ENCODE assay signal across 8 cellular contexts in genomic region chr4:87391783-87392054, GRCh38. TPM values are rescaled to one million over a fixed set of nuclear protein-coding genes. Genes with fewer than 3 reads are reported as not detected.
DNase-seq lines count a peak whose midpoint lies in the region; ATAC-seq and TF ChIP-seq lines count a peak whose summit lies in the region.

No MANE protein-coding gene starts in this region.

- H3K23ac ChIP-seq in mesenchymal stem cell (ENCODE audit: low read length in 2 of 2), result no peak overlapping the region

- H3K79me1 ChIP-seq in mesenchymal stem cell (replicated peaks; ENCODE audit: low read length, poor library complexity, severe bottlenecking), result peaks cover 18% of the 10 kb centered on the region

- in situ Hi-C loops in mammary epithelial cell (cut with MboI; ENCODE audit: low sequenced_read_pairs in 2 of 2), result no loop called here

- ATAC-seq in heart right ventricle (no peak), left ventricle myocardium superior (no peak), GM21529 (IDR thresholded peaks at IDR 0.05; ENCODE audit: unreplicated experiment) (no peak)

- H2BK15ac ChIP-seq in mesenchymal stem cell (ENCODE audit: low read depth, poor library complexity, severe bottlenecking), result no peak overlapping the region

- H3K9ac ChIP-seq in mammary epithelial cell (ENCODE audit: insufficient read depth, low read length), result peak overlapping the region; percentile 75
- H3K9ac ChIP-seq in mesenchymal stem cell (ENCODE audit: low read length), result peak overlapping the region; percentile 95

- H4K20me1 ChIP-seq in mammary epithelial cell (ENCODE audit: insufficient read depth, low read length), result no peaks in the 10 kb centered on the region

- peak overlapping the region; percentile 56 to 79 (median 68) for H3K4me3 ChIP-seq in heart right ventricle
- H3K4me3 ChIP-seq in mammary epithelial cell (replicated peaks in 1 of 3; ENCODE audit: insufficient read depth in 1 of 3, low read depth in 2 of 3, low read length in 3 of 3), result peak overlapping the region; percentile 68 to 76 (median 69)
- peak overlapping the region; percentile 56 to 87 for H3K4me3 ChIP-seq in mesenchymal stem cell (ENCODE audit: insufficient read depth in 1 of 2, low read depth in 1 of 2, low read length in 2 of 2)
- H3K4me3 ChIP-seq in urinary bladder (ENCODE audit: low read depth, low read length), result peak overlapping the region; percentile 81

- CTCF ChIA-PET in mammary epithelial cell (lab: Charles Lee; ENCODE audit: low non-redundant PET), result no interaction called here

- BruUV-seq in mammary epithelial cell (replicated peaks; lab: Mats Ljungman, UMichigan), result no TSS peak

- H4K8ac ChIP-seq in mesenchymal stem cell (ENCODE audit: low read length), result no peak overlapping the region

- peak overlapping the region; percentile 37 for H2BK5ac ChIP-seq in mesenchymal stem cell (ENCODE audit: low read depth, low read length, poor library complexity, severe bottlenecking)

- no peak overlapping the region for H3K4ac ChIP-seq in mesenchymal stem cell (ENCODE audit: low read depth in 1 of 2, low read length in 2 of 2)

- H4K91ac ChIP-seq in mesenchymal stem cell (ENCODE audit: low read length), result no peak overlapping the region

- no peak overlapping the region for H2BK120ac ChIP-seq in mesenchymal stem cell (ENCODE audit: low read depth, low read length)

- intact Hi-C loops in heart right ventricle (cut with DNase I) (loop anchor here in 2 of 10 donors (2.0 kb wide), 1 partner anchor 31 kb away; the partner anchor contains the start of gene NUDT9 (in 2 of the 2)), left ventricle myocardium superior (cut with micrococcal nuclease) (no loop called here), mammary epithelial cell (cut with micrococcal nuclease) (no loop called here)

- no peak overlapping the region for H3K14ac ChIP-seq in mesenchymal stem cell (ENCODE audit: low read length in 2 of 2)

- H3K27me3 ChIP-seq in heart right ventricle, result no peaks in the 10 kb centered on the region
- H3K27me3 ChIP-seq in mammary epithelial cell (ENCODE audit: insufficient read depth, low read length), result no peaks in the 10 kb centered on the region
- H3K27me3 ChIP-seq in mesenchymal stem cell (ENCODE audit: control insufficient read depth in 1 of 2, insufficient read depth in 1 of 2, low read length in 2 of 2), result no peaks in the 10 kb centered on the region

- peak overlapping the region; percentile 43 to 52 for H3K18ac ChIP-seq in mesenchymal stem cell (ENCODE audit: low read depth in 1 of 2, low read length in 2 of 2)

- DNase-seq in heart right ventricle (no peak), left ventricle myocardium superior (no peak), mammary epithelial cell (no peak), mesenchymal stem cell (no peak)
- no peak for DNase-seq in stimulated activated naive CD4-positive, alpha-beta T cell (lab: John Stamatoyannopoulos, UW)
- DNase-seq in stimulated activated naive CD4-positive, alpha-beta T cell treated with Interleukin-2 at 50 U/mL for 16 hours (lab: John Stamatoyannopoulos, UW), result no peak

- H3K36me3 ChIP-seq in heart right ventricle (peaks cover 0 to 7% (median 0%) of the 10 kb centered on the region in 9 donors), mammary epithelial cell (ENCODE audit: insufficient read depth, low read length) (no peaks in the 10 kb centered on the region), mesenchymal stem cell (ENCODE audit: control insufficient read depth in 1 of 2, insufficient read depth in 2 of 2, low read depth in 1 of 2, low read length in 2 of 2) (peaks cover 0 to 6% of the 10 kb centered on the region in 2 experiments), urinary bladder (ENCODE audit: insufficient read depth) (no peaks in the 10 kb centered on the region)

- 29 to 44% methylated on average over 6 of the region's 6 CpGs for WGBS in heart right ventricle, 2 donors
- 20% methylated on average over 6 of the region's 6 CpGs for WGBS in mammary epithelial cell (ENCODE audit: low coverage, missing lambda C conversion rate)
- 80% methylated on average over 3 of the region's 6 CpGs for WGBS in mesenchymal stem cell
- 43% methylated on average over 6 of the region's 6 CpGs for WGBS in urinary bladder

- dilution Hi-C loops in mammary epithelial cell (cut with HindIII; ENCODE audit: low sequenced_read_pairs), result no loop called here

- H3K4me1 ChIP-seq in heart right ventricle (peaks cover 0 to 35% (median 25%) of the 10 kb centered on the region in 9 donors), mammary epithelial cell (ENCODE audit: insufficient read depth, low read length) (peaks cover 16% of the 10 kb centered on the region), mesenchymal stem cell (ENCODE audit: control insufficient read depth, insufficient read depth, low read depth, low read length) (peaks cover 10% of the 10 kb centered on the region), urinary bladder (ENCODE audit: insufficient read depth) (peaks cover 3% of the 10 kb centered on the region)

- H3K9me3 ChIP-seq in heart right ventricle (peaks cover 0 to 12% (median 5%) of the 10 kb centered on the region in 11 donors), mammary epithelial cell (replicated peaks; ENCODE audit: insufficient read depth, low read length) (no peaks in the 10 kb centered on the region), mesenchymal stem cell (ENCODE audit: control insufficient read depth, low read length) (no peaks in the 10 kb centered on the region)

- peak overlapping the region; percentile 78 to 95 (median 89) for H3K27ac ChIP-seq in heart right ventricle
- H3K27ac ChIP-seq in mammary epithelial cell (ENCODE audit: insufficient read depth, low read depth, low read length), result peak overlapping the region; percentile 64
- peak overlapping the region; percentile 90 for H3K27ac ChIP-seq in mesenchymal stem cell (ENCODE audit: low read length, poor library complexity, severe bottlenecking)
- H3K27ac ChIP-seq in urinary bladder (ENCODE audit: low read depth), result peak overlapping the region; percentile 78

- H2AK5ac ChIP-seq in mesenchymal stem cell (ENCODE audit: low read length, severe bottlenecking), result no peak overlapping the region

- peak overlapping the region in 1 of 2 experiments; percentile 63 for H2BK12ac ChIP-seq in mesenchymal stem cell (ENCODE audit: low read length in 2 of 2)

- peaks cover 14% of the 10 kb centered on the region for H3K79me2 ChIP-seq in mammary epithelial cell (ENCODE audit: insufficient read depth, low read length)

- TF ChIP-seq CTCF in heart right ventricle (IDR thresholded peaks at IDR 0.05) (no peak), mammary epithelial cell (conservative IDR thresholded peaks at IDR 0.05 in 1 of 2, IDR thresholded peaks at IDR 0.05 in 1 of 2; ENCODE audit: extremely low read depth in 1 of 2, insufficient read depth in 1 of 2, low read depth in 1 of 2, low read length in 2 of 2) (no peak)

- H3K4me2 ChIP-seq in mammary epithelial cell (ENCODE audit: insufficient read depth, low read depth, low read length) (peak overlapping the region; percentile 61), mesenchymal stem cell (ENCODE audit: low read length, poor library complexity, severe bottlenecking) (peak overlapping the region; percentile 90)

- H2AFZ ChIP-seq in mammary epithelial cell (ENCODE audit: low read depth, low read length) (peak overlapping the region; percentile 87), mesenchymal stem cell (ENCODE audit: low read depth, low read length) (no peak overlapping the region)

RNA-seq across cellular contexts. Expression of gene HSD17B11, which starts 0.7 kb away (rescaled TPM):
- total RNA-seq in heart right ventricle (10 to 100 TPM in 6 of 10 donors, 1 to 10 TPM in 4; 4.6 to 24.1 (median 11.9) TPM), left ventricle myocardium superior (13.5 TPM), mammary epithelial cell (1 to 10 TPM; 3.8 to 4.2 TPM), urinary bladder (79.2 TPM)
- polyA plus RNA-seq in heart right ventricle (10 to 100 TPM; 24.1 to 25.4 TPM), mammary epithelial cell (4.4 TPM), urinary bladder (92.4 TPM)
- polyA minus RNA-seq in mammary epithelial cell, result 5.3 TPM
- 31.5 TPM for polyA plus RNA-seq in mesenchymal stem cell (2013, experiment 1 of 2)
- polyA plus RNA-seq in mesenchymal stem cell (2013, experiment 2 of 2), result 30.5 TPM

RNA-seq across cellular contexts. Expression of gene NUDT9, which starts 30.7 kb away (rescaled TPM):
- total RNA-seq in heart right ventricle (10 to 100 TPM; 24.1 to 33.0 (median 27.7) TPM), left ventricle myocardium superior (31.1 TPM), mammary epithelial cell (10 to 100 TPM; 11.0 to 20.4 TPM), urinary bladder (16.6 TPM)
- polyA plus RNA-seq in heart right ventricle (10 to 100 TPM; 48.4 to 56.0 TPM), mammary epithelial cell (16.8 TPM), urinary bladder (42.0 TPM)
- polyA minus RNA-seq in mammary epithelial cell, result 17.5 TPM
- 35.9 TPM for polyA plus RNA-seq in mesenchymal stem cell (2013, experiment 1 of 2)
- 34.7 TPM for polyA plus RNA-seq in mesenchymal stem cell (2013, experiment 2 of 2)
